ENCODE assay signal across 8 cellular contexts in the genomic region with DNA sequence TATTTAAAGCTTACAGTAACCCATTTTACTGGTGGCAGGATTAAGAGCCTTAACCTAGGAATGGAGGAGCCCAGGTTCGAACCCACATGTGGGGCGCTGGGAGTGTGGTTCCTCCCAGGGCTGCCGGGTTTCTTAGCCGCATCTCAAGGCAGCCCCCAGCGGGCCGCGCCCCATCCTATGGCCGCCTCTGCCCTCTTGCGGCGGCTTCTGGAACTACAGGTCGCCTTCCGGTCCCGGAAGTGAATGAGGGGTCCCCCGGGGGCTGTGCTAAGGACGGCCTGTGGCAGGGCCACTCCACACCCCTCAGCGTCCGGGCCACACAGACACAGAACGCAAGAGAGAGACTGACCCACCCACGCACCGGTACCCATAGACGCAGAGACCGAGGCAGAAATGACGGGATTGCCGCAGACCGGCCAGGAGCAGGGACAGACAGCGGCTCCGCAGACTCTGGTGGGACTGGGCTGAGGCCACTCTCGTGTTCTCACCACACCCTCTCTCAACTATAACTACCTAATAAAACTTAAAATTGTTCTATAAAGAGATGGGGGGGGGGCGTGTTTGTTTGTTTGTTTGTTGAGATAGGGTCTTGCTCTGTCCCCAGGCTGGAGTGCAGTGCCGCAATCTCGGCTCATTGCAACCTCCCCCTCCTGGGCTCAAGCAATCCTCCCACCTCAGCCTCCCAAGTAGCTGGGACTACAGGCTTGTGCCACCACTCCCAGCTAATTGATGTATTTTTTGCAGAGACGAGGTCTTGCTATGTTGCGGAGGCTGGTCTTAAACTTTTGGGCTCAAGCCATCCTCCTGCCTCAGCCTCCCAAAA. TPM values are rescaled to one million over a fixed set of nuclear protein-coding genes. Genes with fewer than 3 reads are reported as not detected.
DNase-seq lines count a peak whose midpoint lies in the region; ATAC-seq and TF ChIP-seq lines count a peak whose summit lies in the region.
"Not testable (repeated sequence)": the region's sequence is repeated elsewhere in the genome, so short reads cannot be mapped to it uniquely, and the experiment has no call there.

No MANE protein-coding gene starts in this region.

- H3K79me2 ChIP-seq in DOHH2 (ENCODE audit: control insufficient read depth, low read length), result not testable (repeated sequence)

- not testable (repeated sequence) for H3K9me3 ChIP-seq in DOHH2 (ENCODE audit: control insufficient read depth, insufficient read depth, low read length); Peyer's patch; mucosa of rectum (ENCODE audit: control insufficient read depth in 2 of 2, low read length in 2 of 2)

- not testable (repeated sequence) for H3K27ac Mint-ChIP-seq in stimulated activated effector memory CD8-positive, alpha-beta T cell treated with anti-CD3 and anti-CD28 coated beads, Interleukin-12 subunit alpha, Interleukin-12 subunit beta, amount 100 ng/mL, for 72 hours

- H3K9me2 ChIP-seq in DOHH2 (replicated peaks; ENCODE audit: control insufficient read depth, low read length), result not testable (repeated sequence)

- H3K27ac ChIP-seq in DOHH2 (ENCODE audit: low read depth, low read length); Peyer's patch; mucosa of rectum (ENCODE audit: low read depth in 2 of 2, low read length in 2 of 2): not testable (repeated sequence)

- H3K36me3 ChIP-seq in DOHH2 (ENCODE audit: control insufficient read depth, low read length); Peyer's patch; mucosa of rectum (ENCODE audit: control insufficient read depth in 2 of 2, insufficient read depth in 2 of 2, low read length in 2 of 2): not testable (repeated sequence)

- peak; percentile 89 for ATAC-seq in GM21367 (IDR thresholded peaks at IDR 0.05; ENCODE audit: unreplicated experiment)
- ATAC-seq in HG02973 (IDR thresholded peaks at IDR 0.05; ENCODE audit: unreplicated experiment), result peak; percentile 65
- ATAC-seq in stimulated activated effector memory CD8-positive, alpha-beta T cell treated with anti-CD3 and anti-CD28 coated beads, Interleukin-12 subunit alpha, Interleukin-12 subunit beta, amount 100 ng/mL, for 72 hours, result peak; percentile 98

- H3K4me1 Mint-ChIP-seq in stimulated activated effector memory CD8-positive, alpha-beta T cell treated with anti-CD3 and anti-CD28 coated beads, Interleukin-12 subunit alpha, Interleukin-12 subunit beta, amount 100 ng/mL, for 72 hours, result not testable (repeated sequence)

- DNase-seq in Peyer's patch; fibroblast of villous mesenchyme (ENCODE audit: low read depth): not testable (repeated sequence)
- peak; percentile 13 for DNase-seq in activated effector memory CD4-positive, alpha-beta T cell treated with Interleukin-2 at 50 U/mL for 16 hours
- peak; percentile 59 for DNase-seq in stimulated activated effector memory CD8-positive, alpha-beta T cell treated with anti-CD3 and anti-CD28 coated beads, Interleukin-12 subunit alpha, Interleukin-12 subunit beta, amount 100 ng/mL, for 72 hours (ENCODE audit: low spot score in 2 of 2)

- H3K4me3 ChIP-seq in DOHH2 (ENCODE audit: low read length) (0 out of 2 replicates have a peak overlapping the region, but pooled peaks have one; percentile 43), Peyer's patch (peak overlapping the region in 3 of 4 donors; percentile 33 to 52 (median 42)), fibroblast of villous mesenchyme (ENCODE audit: low read depth, low read length) (peak overlapping the region; percentile 56), mucosa of rectum (ENCODE audit: low read length in 2 of 2) (peak overlapping the region; percentile 46 to 56)

- not testable (repeated sequence) for TF ChIP-seq POLR2A in Peyer's patch (IDR thresholded peaks at IDR 0.05)

- H3K4me2 ChIP-seq in DOHH2 (ENCODE audit: low read length), result peak overlapping the region; percentile 33; the same call in 1 of the 2 replicates

- H3K4me3 Mint-ChIP-seq in stimulated activated effector memory CD8-positive, alpha-beta T cell treated with anti-CD3 and anti-CD28 coated beads, Interleukin-12 subunit alpha, Interleukin-12 subunit beta, amount 100 ng/mL, for 72 hours, result not testable (repeated sequence)

- not testable (repeated sequence) for H3K9me3 Mint-ChIP-seq in stimulated activated effector memory CD8-positive, alpha-beta T cell treated with anti-CD3 and anti-CD28 coated beads, Interleukin-12 subunit alpha, Interleukin-12 subunit beta, amount 100 ng/mL, for 72 hours

- H3K36me3 Mint-ChIP-seq in stimulated activated effector memory CD8-positive, alpha-beta T cell treated with anti-CD3 and anti-CD28 coated beads, Interleukin-12 subunit alpha, Interleukin-12 subunit beta, amount 100 ng/mL, for 72 hours, result not testable (repeated sequence)

- H3K4me1 ChIP-seq in DOHH2 (ENCODE audit: control insufficient read depth, low read length); Peyer's patch; mucosa of rectum (ENCODE audit: control insufficient read depth in 2 of 2, insufficient read depth in 2 of 2, low read length in 2 of 2): not testable (repeated sequence)

- not testable (repeated sequence) for H3F3A ChIP-seq in DOHH2 (ENCODE audit: control insufficient read depth, insufficient read depth)

- H3K9ac ChIP-seq in mucosa of rectum (ENCODE audit: low read depth in 1 of 2, low read length in 2 of 2), result not testable (repeated sequence)

- H4K20me1 ChIP-seq in DOHH2 (ENCODE audit: control insufficient read depth, insufficient read depth, low read depth, low read length), result not testable (repeated sequence)

- not testable (repeated sequence) for TF ChIP-seq CTCF in DOHH2 (IDR thresholded peaks at IDR 0.05; ENCODE audit: low read depth, low read length, poor library complexity, severe bottlenecking); Peyer's patch (IDR thresholded peaks at IDR 0.05); fibroblast of villous mesenchyme (IDR thresholded peaks at IDR 0.05; ENCODE audit: insufficient read depth, low read depth, low read length)

- not testable (repeated sequence) for H3K27me3 ChIP-seq in DOHH2 (ENCODE audit: control insufficient read depth, low read length); Peyer's patch; mucosa of rectum (ENCODE audit: control insufficient read depth in 2 of 2, insufficient read depth in 2 of 2, low read length in 2 of 2)

RNA-seq across cellular contexts. Expression of a gene that starts 40.6 kb away (rescaled TPM):
- 10 to 100 TPM; 23.9 to 35.1 (median 34.1) TPM for total RNA-seq in Peyer's patch
- total RNA-seq in fibroblast of villous mesenchyme, result 25.4 and 30.2 TPM in 2 replicates
